Comparison of ENCODE assay signal across 20 cellular contexts in genomic region chr15:41341519-41341918, GRCh38. TPM values are rescaled to one million over a fixed set of nuclear protein-coding genes. Genes with fewer than 3 reads are reported as not detected.
A peak's percentile ranks its signal among the peaks of the same experiment; 100 is the strongest.
DNase-seq lines count a peak whose midpoint lies in the region; ATAC-seq and TF ChIP-seq lines count a peak whose summit lies in the region.
"Had no signal": no experiment of that assay in that cellular context is flagged by ENCODE, and none has a peak within 500 bp of the region (broad histone marks: within the 10 kb centered on the region; RNA-seq: fewer than 3 reads in every experiment).

No MANE protein-coding gene starts in this region.

- H3K36me3 Mint-ChIP-seq in MCF 10A (ENCODE audit: insufficient read depth, unreplicated experiment): peaks cover 44% of the 10 kb centered on the region
- H3K36me3 Mint-ChIP-seq: CD8-positive, alpha-beta T cell had no signal

- TF ChIP-seq POLR2A in breast epithelium (IDR thresholded peaks at IDR 0.05): no peak
- TF ChIP-seq POLR2A in esophagus muscularis mucosa (IDR thresholded peaks at IDR 0.05; ENCODE audit: low read depth): no peak

- no peaks in the 10 kb centered on the region for H3K9me3 Mint-ChIP-seq in MCF 10A (ENCODE audit: unreplicated experiment)
- H3K9me3 Mint-ChIP-seq: CD8-positive, alpha-beta T cell had no signal

- H3K4me1 ChIP-seq in breast epithelium (no peaks in the 10 kb centered on the region), RWPE2 (ENCODE audit: insufficient read depth, poor library complexity, severe bottlenecking) (no peaks in the 10 kb centered on the region), mammary epithelial cell (ENCODE audit: insufficient read depth, low read length) (peaks cover 5% of the 10 kb centered on the region), esophagus muscularis mucosa (no peaks in the 10 kb centered on the region)

- H3K27me3 ChIP-seq in breast epithelium: no peaks in the 10 kb centered on the region
- no peaks in the 10 kb centered on the region for H3K27me3 ChIP-seq in RWPE2 (ENCODE audit: insufficient read depth, poor library complexity, severe bottlenecking)
- no peaks in the 10 kb centered on the region for H3K27me3 ChIP-seq in mammary epithelial cell (ENCODE audit: insufficient read depth, low read length)
- H3K27me3 ChIP-seq in esophagus muscularis mucosa: no peaks in the 10 kb centered on the region
- H3K27me3 ChIP-seq: BLaER1 had no signal

- DNase-seq in MCF 10A (ENCODE audit: unreplicated experiment) (no peak), breast epithelium (ENCODE audit: low spot score in 2 of 2) (no peak), RWPE2 (ENCODE audit: low spot score) (peak; percentile 8), mammary epithelial cell (peak; percentile 12), esophagus muscularis mucosa (ENCODE audit: extremely low spot score) (no peak), GM10248 (ENCODE audit: extremely low spot score) (no peak), HT-29 (ENCODE audit: low spot score) (no peak), NCI-H1436 (lab: John Stamatoyannopoulos, UW) (no peak)
- DNase-seq: CD8-positive, alpha-beta T cell; HCEC 1CT; NCI-H1105 treated with DMSO at 0.1 percent for 48 hours; NCI-H187; NCI-H2107; NCI-H2227 treated with DMSO at 0.1 percent for 48 hours; NCI-H524; NCI-H82; RPMI8226; SIG-M5 had no signal

- H3K27ac ChIP-seq in breast epithelium (no peak overlapping the region), RWPE2 (ENCODE audit: poor library complexity, severe bottlenecking) (no peak overlapping the region), mammary epithelial cell (ENCODE audit: insufficient read depth, low read depth, low read length) (no peak overlapping the region), esophagus muscularis mucosa (replicated peaks in 1 of 4) (no peak overlapping the region)
- H3K27ac ChIP-seq: BLaER1 had no signal

- H3K4me3 Mint-ChIP-seq in MCF 10A (ENCODE audit: unreplicated experiment): no peak overlapping the region
- H3K4me3 Mint-ChIP-seq: CD8-positive, alpha-beta T cell had no signal

- dilution Hi-C loops in mammary epithelial cell (cut with HindIII; ENCODE audit: low sequenced_read_pairs): no loop called here

- in situ Hi-C loops in mammary epithelial cell (cut with MboI; ENCODE audit: low sequenced_read_pairs in 2 of 2): no loop called here

- no peaks in the 10 kb centered on the region for H3K36me3 ChIP-seq in breast epithelium
- H3K36me3 ChIP-seq in RWPE2 (ENCODE audit: low read depth): peaks cover 92% of the 10 kb centered on the region
- H3K36me3 ChIP-seq in mammary epithelial cell (ENCODE audit: insufficient read depth, low read length): peaks cover 21% of the 10 kb centered on the region
- H3K36me3 ChIP-seq in esophagus muscularis mucosa: no peaks in the 10 kb centered on the region

- H3K4me3 ChIP-seq in breast epithelium: no peak overlapping the region
- H3K4me3 ChIP-seq in RWPE2 (ENCODE audit: severe bottlenecking): no peak overlapping the region
- no peak overlapping the region for H3K4me3 ChIP-seq in mammary epithelial cell (replicated peaks in 1 of 3; ENCODE audit: insufficient read depth in 1 of 3, low read depth in 2 of 3, low read length in 3 of 3)
- H3K4me3 ChIP-seq in esophagus muscularis mucosa: no peak overlapping the region
- H3K4me3 ChIP-seq: BLaER1, K562 had no signal

- CTCF ChIA-PET in MCF 10A (lab: Yijun Ruan, JAX): no interaction called here
- CTCF ChIA-PET in mammary epithelial cell (lab: Charles Lee; ENCODE audit: low non-redundant PET): no interaction called here
- CTCF ChIA-PET in GM10248 (lab: Yijun Ruan, JAX): no interaction called here

- H3K9me3 ChIP-seq in breast epithelium (no peaks in the 10 kb centered on the region), RWPE2 (ENCODE audit: severe bottlenecking) (no peaks in the 10 kb centered on the region), mammary epithelial cell (replicated peaks; ENCODE audit: insufficient read depth, low read length) (no peaks in the 10 kb centered on the region), esophagus muscularis mucosa (no peaks in the 10 kb centered on the region)
- H3K9me3 ChIP-seq: BLaER1 had no signal

- BruUV-seq in MCF 10A (replicated peaks; lab: Mats Ljungman, UMichigan) (no TSS peak), mammary epithelial cell (replicated peaks; lab: Mats Ljungman, UMichigan) (no TSS peak)

- ATAC-seq in RWPE2 (ENCODE audit: low read depth): no peak
- ATAC-seq: CD8-positive, alpha-beta T cell; K562 had no signal

- TF ChIP-seq EP300 in esophagus muscularis mucosa (IDR thresholded peaks at IDR 0.05): no peak

- H3K4me2 ChIP-seq in mammary epithelial cell (ENCODE audit: insufficient read depth, low read depth, low read length): no peak overlapping the region
- H3K4me2 ChIP-seq: BLaER1 had no signal

- H2AFZ ChIP-seq in mammary epithelial cell (ENCODE audit: low read depth, low read length): no peak overlapping the region

- intact Hi-C loops in MCF 10A (cut with micrococcal nuclease): no loop called here
- intact Hi-C loops in breast epithelium (cut with DNase I; ENCODE audit: low total_unique reads): no loop called here
- intact Hi-C loops in mammary epithelial cell (cut with micrococcal nuclease): no loop called here
- intact Hi-C loops in esophagus muscularis mucosa (cut with DNase I): no loop called here

- TF ChIP-seq CTCF in MCF 10A (IDR thresholded peaks at IDR 0.05; ENCODE audit: unreplicated experiment) (no peak), breast epithelium (IDR thresholded peaks at IDR 0.05) (no peak), RWPE2 (IDR thresholded peaks at IDR 0.05; ENCODE audit: poor library complexity, severe bottlenecking) (no peak), mammary epithelial cell (conservative IDR thresholded peaks at IDR 0.05 in 1 of 2, IDR thresholded peaks at IDR 0.05 in 1 of 2; ENCODE audit: extremely low read depth in 1 of 2, insufficient read depth in 1 of 2, low read depth in 1 of 2, low read length in 2 of 2) (no peak), esophagus muscularis mucosa (IDR thresholded peaks at IDR 0.05) (no peak), GM10248 (IDR thresholded peaks at IDR 0.05; ENCODE audit: control extremely low read depth, extremely low read depth, low read depth, missing control alignments) (no peak)

- H3K4me1 Mint-ChIP-seq in MCF 10A (ENCODE audit: insufficient read depth, unreplicated experiment): peaks cover 29% of the 10 kb centered on the region

- peaks cover 82% of the 10 kb centered on the region for H3K79me2 ChIP-seq in mammary epithelial cell (ENCODE audit: insufficient read depth, low read length)

- POLR2A ChIA-PET in MCF 10A (lab: Yijun Ruan, JAX): interaction anchor here (0.7 kb wide), 1 partner anchor 112 kb away, joined by 4 read pairs; no protein-coding TSS in a partner anchor
- POLR2A ChIA-PET in GM10248 (lab: Yijun Ruan, JAX): no interaction called here

- WGBS in mammary epithelial cell (ENCODE audit: low coverage, missing lambda C conversion rate): 96% methylated on average over 4 of the region's 4 CpGs
- 67% methylated on average over 4 of the region's 4 CpGs for WGBS in esophagus muscularis mucosa

- no peak overlapping the region for H3K9ac ChIP-seq in mammary epithelial cell (ENCODE audit: insufficient read depth, low read length)
- H3K9ac ChIP-seq: BLaER1 had no signal

- no peaks in the 10 kb centered on the region for H4K20me1 ChIP-seq in mammary epithelial cell (ENCODE audit: insufficient read depth, low read length)

- H3K27ac Mint-ChIP-seq in MCF 10A (ENCODE audit: low read depth, unreplicated experiment): peak overlapping the region; percentile 58
- H3K27ac Mint-ChIP-seq: CD8-positive, alpha-beta T cell had no signal

- no peaks in the 10 kb centered on the region for H3K27me3 Mint-ChIP-seq in MCF 10A (ENCODE audit: insufficient read depth, unreplicated experiment)

RNA-seq across cellular contexts. Expression of gene NUSAP1, which starts 8.8 kb away (rescaled TPM):
- total RNA-seq in MCF 10A (2022): 39.1 and 62.6 TPM in 2 replicates
- total RNA-seq in breast epithelium: 1 to 10 TPM; 5.0 to 8.2 (median 6.9) TPM
- 10 to 100 TPM in 1 of 2 donors, 1 to 10 TPM in 1; 3.7 to 67.3 TPM for total RNA-seq in mammary epithelial cell
- 86.3 TPM for polyA plus RNA-seq in mammary epithelial cell
- polyA minus RNA-seq in mammary epithelial cell: 192 TPM
- total RNA-seq in esophagus muscularis mucosa: 1 to 10 TPM in 3 of 4 donors, under 1 TPM in 1; 0.42 to 5.5 (median 1.5) TPM
- 167 and 222 TPM in 2 replicates for total RNA-seq in HT-29 (2014; rRNA removed; shearing (Covaris generic))

RNA-seq across cellular contexts. Expression of gene OIP5, which starts 9.1 kb away (rescaled TPM):
- total RNA-seq in MCF 10A (2022) (2.9 and 5.7 TPM in 2 replicates), breast epithelium (under 1 TPM; 0.33 to 0.80 (median 0.44) TPM), mammary epithelial cell (1 to 10 TPM; 1.3 to 8.0 TPM), esophagus muscularis mucosa (under 1 TPM in 1 of 4 donors, not detected in 3; 0.39 TPM)
- polyA plus RNA-seq in mammary epithelial cell: 12.2 TPM
- 3.7 TPM for polyA minus RNA-seq in mammary epithelial cell
- 40.2 and 46.1 TPM in 2 replicates for total RNA-seq in HT-29 (2014; rRNA removed; shearing (Covaris generic))
- total RNA-seq: CD8-positive, alpha-beta T cell had no signal

Comparison
In these comparisons a context has a peak if more than half of its experiments do, and no peak if none do; other contexts are left out.
1. DNase-seq: peak in RWPE2 (single experiment) and mammary epithelial cell (single experiment); none in MCF 10A (single experiment), breast epithelium (0 of 2), esophagus muscularis mucosa (single experiment), GM10248 (single experiment), HT-29 (single experiment) and NCI-H1436 (single experiment).